In genomic region chr5:11467588-11467987, GRCh38 we compare ENCODE assay signal across 17 cellular contexts.
DNase-seq lines count a peak whose midpoint lies in the region; ATAC-seq and TF ChIP-seq lines count a peak whose summit lies in the region.
"Had no signal": no experiment of that assay in that cellular context is flagged by ENCODE, and none has a peak within 500 bp of the region (broad histone marks: within the 10 kb centered on the region; RNA-seq: fewer than 3 reads in every experiment).

No MANE protein-coding gene starts in this region.

- peaks cover 22% of the 10 kb centered on the region for H3K4me1 ChIP-seq in adipocyte (ENCODE audit: control insufficient read depth, insufficient read depth, low read length)
- no peaks in the 10 kb centered on the region for H3K4me1 ChIP-seq in mesenchymal stem cell (ENCODE audit: control insufficient read depth, insufficient read depth, low read depth, low read length)

- H3K27me3 ChIP-seq in adipocyte (replicated peaks; ENCODE audit: control insufficient read depth, insufficient read depth, low read length): no peaks in the 10 kb centered on the region
- H3K27me3 ChIP-seq in mesenchymal stem cell (ENCODE audit: control insufficient read depth in 1 of 2, insufficient read depth in 1 of 2, low read length in 2 of 2): no peaks in the 10 kb centered on the region
- H3K27me3 ChIP-seq: BLaER1 treated with 17β-estradiol and CSF1 and Interleukin-3, amounts not matched to agents 10 nM and 100 nM had no signal

- no peaks in the 10 kb centered on the region for H3K9me3 ChIP-seq in adipocyte (ENCODE audit: control insufficient read depth, low read length)
- H3K9me3 ChIP-seq in mesenchymal stem cell (ENCODE audit: control insufficient read depth, low read length): no peaks in the 10 kb centered on the region
- H3K9me3 ChIP-seq: BLaER1 treated with 17β-estradiol and CSF1 and Interleukin-3, amounts not matched to agents 10 nM and 100 nM had no signal

- peak overlapping the region; percentile 38 for H3K4me3 ChIP-seq in adipocyte (ENCODE audit: low read length)
- no peak overlapping the region for H3K4me3 ChIP-seq in astrocyte of the spinal cord (ENCODE audit: low read depth, low read length)
- H3K4me3 ChIP-seq in mesenchymal stem cell (ENCODE audit: insufficient read depth in 1 of 2, low read depth in 1 of 2, low read length in 2 of 2): no peak overlapping the region
- H3K4me3 ChIP-seq: BLaER1 treated with 17β-estradiol and CSF1 and Interleukin-3, amounts not matched to agents 10 nM and 100 nM had no signal

- no peak overlapping the region for H3K4ac ChIP-seq in mesenchymal stem cell (ENCODE audit: low read depth in 1 of 2, low read length in 2 of 2)

- no peaks in the 10 kb centered on the region for H3K36me3 Mint-ChIP-seq in activated CD8-positive, alpha-beta memory T cell treated with anti-CD3 and anti-CD28 coated beads, Interleukin-2, amount 10 ng/mL, durations not matched to agents 7 days and 5 days
- H3K36me3 Mint-ChIP-seq: CD8-positive, alpha-beta T cell had no signal

- H2AFZ ChIP-seq in mesenchymal stem cell (ENCODE audit: low read depth, low read length): no peak overlapping the region

- no peak for ATAC-seq in HG02678 (IDR thresholded peaks at IDR 0.05; ENCODE audit: unreplicated experiment)
- ATAC-seq in activated CD8-positive, alpha-beta memory T cell treated with anti-CD3 and anti-CD28 coated beads, Interleukin-2, amount 10 ng/mL, durations not matched to agents 7 days and 5 days: no peak
- ATAC-seq: CD8-positive, alpha-beta T cell had no signal

- no peak overlapping the region for H3K4me3 Mint-ChIP-seq in activated CD8-positive, alpha-beta memory T cell treated with anti-CD3 and anti-CD28 coated beads, Interleukin-2, amount 10 ng/mL, durations not matched to agents 7 days and 5 days
- H3K4me3 Mint-ChIP-seq: B cell; CD8-positive, alpha-beta T cell; H9 had no signal

- no peak for TF ChIP-seq CTCF in astrocyte of the spinal cord (IDR thresholded peaks at IDR 0.05; ENCODE audit: low read depth, low read length)

- H3K27ac Mint-ChIP-seq in activated CD8-positive, alpha-beta memory T cell treated with anti-CD3 and anti-CD28 coated beads, Interleukin-2, amount 10 ng/mL, durations not matched to agents 7 days and 5 days: no peak overlapping the region
- H3K27ac Mint-ChIP-seq: B cell; CD8-positive, alpha-beta T cell; H9 had no signal

- H3K14ac ChIP-seq in mesenchymal stem cell (ENCODE audit: low read length in 2 of 2): no peak overlapping the region

- H3K36me3 ChIP-seq in adipocyte (ENCODE audit: control insufficient read depth, insufficient read depth, low read length, severe bottlenecking) (no peaks in the 10 kb centered on the region), mesenchymal stem cell (ENCODE audit: control insufficient read depth in 1 of 2, insufficient read depth in 2 of 2, low read depth in 1 of 2, low read length in 2 of 2) (no peaks in the 10 kb centered on the region)
- H3K36me3 ChIP-seq: BLaER1 treated with 17β-estradiol and CSF1 and Interleukin-3, amounts not matched to agents 10 nM and 100 nM had no signal

- WGBS in mesenchymal stem cell: no CpG with 5 or more reads among the region's 2 CpGs

- H3K18ac ChIP-seq in mesenchymal stem cell (ENCODE audit: low read depth in 1 of 2, low read length in 2 of 2): no peak overlapping the region

- CTCF ChIA-PET in activated CD8-positive, alpha-beta memory T cell treated with anti-CD3 and anti-CD28 coated beads, Interleukin-2, amount 10 ng/mL, durations not matched to agents 7 days and 5 days (lab: Charles Lee): no interaction called here

- H2AK5ac ChIP-seq in mesenchymal stem cell (ENCODE audit: low read length, severe bottlenecking): no peak overlapping the region

- in situ Hi-C loops in astrocyte of the spinal cord (cut with HindIII; ENCODE audit: low sequenced_read_pairs): no loop called here
- in situ Hi-C loops in ACHN (cut with HindIII; ENCODE audit: low pct_ligation_motif_present, low pct_unique_long_range_greater_than_20kb, low sequenced_read_pairs): no loop called here

- no peak overlapping the region for H2BK120ac ChIP-seq in mesenchymal stem cell (ENCODE audit: low read depth, low read length)

- no peak overlapping the region for H4K8ac ChIP-seq in mesenchymal stem cell (ENCODE audit: low read length)

- H4K91ac ChIP-seq in mesenchymal stem cell (ENCODE audit: low read length): no peak overlapping the region

- no peaks in the 10 kb centered on the region for H3K4me1 Mint-ChIP-seq in activated CD8-positive, alpha-beta memory T cell treated with anti-CD3 and anti-CD28 coated beads, Interleukin-2, amount 10 ng/mL, durations not matched to agents 7 days and 5 days
- H3K4me1 Mint-ChIP-seq: B cell had no signal

- no peak overlapping the region for H2BK12ac ChIP-seq in mesenchymal stem cell (ENCODE audit: low read length in 2 of 2)

- no peak overlapping the region for H3K27ac ChIP-seq in mesenchymal stem cell (ENCODE audit: low read length, poor library complexity, severe bottlenecking)
- H3K27ac ChIP-seq: BLaER1 treated with 17β-estradiol and CSF1 and Interleukin-3, amounts not matched to agents 10 nM and 100 nM; HL-60 had no signal

- H3K27me3 Mint-ChIP-seq in activated CD8-positive, alpha-beta memory T cell treated with anti-CD3 and anti-CD28 coated beads, Interleukin-2, amount 10 ng/mL, durations not matched to agents 7 days and 5 days: no peaks in the 10 kb centered on the region
- H3K27me3 Mint-ChIP-seq: B cell had no signal

- H3K9ac ChIP-seq in adipocyte (ENCODE audit: low read length) (peak overlapping the region; percentile 13), mesenchymal stem cell (ENCODE audit: low read length) (no peak overlapping the region)
- H3K9ac ChIP-seq: BLaER1 treated with 17β-estradiol and CSF1 and Interleukin-3, amounts not matched to agents 10 nM and 100 nM had no signal

- no peak overlapping the region for H3K4me2 ChIP-seq in mesenchymal stem cell (ENCODE audit: low read length, poor library complexity, severe bottlenecking)
- H3K4me2 ChIP-seq: BLaER1 treated with 17β-estradiol and CSF1 and Interleukin-3, amounts not matched to agents 10 nM and 100 nM had no signal

- H2BK15ac ChIP-seq in mesenchymal stem cell (ENCODE audit: low read depth, poor library complexity, severe bottlenecking): no peak overlapping the region

- H3K9me3 Mint-ChIP-seq in activated CD8-positive, alpha-beta memory T cell treated with anti-CD3 and anti-CD28 coated beads, Interleukin-2, amount 10 ng/mL, durations not matched to agents 7 days and 5 days (ENCODE audit: low read depth): peaks cover 4% of the 10 kb centered on the region
- H3K9me3 Mint-ChIP-seq: CD8-positive, alpha-beta T cell had no signal

- no peaks in the 10 kb centered on the region for H3K79me1 ChIP-seq in mesenchymal stem cell (replicated peaks; ENCODE audit: low read length, poor library complexity, severe bottlenecking)

- no peak for DNase-seq in adipocyte (ENCODE audit: low read depth)
- DNase-seq in astrocyte of the spinal cord (ENCODE audit: low read depth, low spot score): peak; percentile 17
- peak; percentile 1 for DNase-seq in mesenchymal stem cell
- no peak for DNase-seq in HuH-7.5 (ENCODE audit: low spot score)
- no peak for DNase-seq in activated CD8-positive, alpha-beta memory T cell treated with anti-CD3 and anti-CD28 coated beads, Interleukin-2, amount 10 ng/mL, durations not matched to agents 7 days and 5 days
- DNase-seq in ACHN: no peak
- DNase-seq: 8988T; Calu3; CD8-positive, alpha-beta T cell; DMS79 treated with DMSO at 0.1 percent for 48 hours; GF-D8; H9; IMR-90 had no signal

- no peak overlapping the region for H2BK5ac ChIP-seq in mesenchymal stem cell (ENCODE audit: low read depth, low read length, poor library complexity, severe bottlenecking)

- no peak overlapping the region for H3K23ac ChIP-seq in mesenchymal stem cell (ENCODE audit: low read length in 2 of 2)

Comparison
In these comparisons a context has a peak if more than half of its experiments do, and no peak if none do; other contexts are left out.
1. DNase-seq: peak in astrocyte of the spinal cord (single experiment) and mesenchymal stem cell (single experiment); none in adipocyte (single experiment), HuH-7.5 (single experiment), activated CD8-positive, alpha-beta memory T cell treated with anti-CD3 and anti-CD28 coated beads, Interleukin-2, amount 10 ng/mL, durations not matched to agents 7 days and 5 days (single experiment) and ACHN (single experiment).